In the genomic region with DNA sequence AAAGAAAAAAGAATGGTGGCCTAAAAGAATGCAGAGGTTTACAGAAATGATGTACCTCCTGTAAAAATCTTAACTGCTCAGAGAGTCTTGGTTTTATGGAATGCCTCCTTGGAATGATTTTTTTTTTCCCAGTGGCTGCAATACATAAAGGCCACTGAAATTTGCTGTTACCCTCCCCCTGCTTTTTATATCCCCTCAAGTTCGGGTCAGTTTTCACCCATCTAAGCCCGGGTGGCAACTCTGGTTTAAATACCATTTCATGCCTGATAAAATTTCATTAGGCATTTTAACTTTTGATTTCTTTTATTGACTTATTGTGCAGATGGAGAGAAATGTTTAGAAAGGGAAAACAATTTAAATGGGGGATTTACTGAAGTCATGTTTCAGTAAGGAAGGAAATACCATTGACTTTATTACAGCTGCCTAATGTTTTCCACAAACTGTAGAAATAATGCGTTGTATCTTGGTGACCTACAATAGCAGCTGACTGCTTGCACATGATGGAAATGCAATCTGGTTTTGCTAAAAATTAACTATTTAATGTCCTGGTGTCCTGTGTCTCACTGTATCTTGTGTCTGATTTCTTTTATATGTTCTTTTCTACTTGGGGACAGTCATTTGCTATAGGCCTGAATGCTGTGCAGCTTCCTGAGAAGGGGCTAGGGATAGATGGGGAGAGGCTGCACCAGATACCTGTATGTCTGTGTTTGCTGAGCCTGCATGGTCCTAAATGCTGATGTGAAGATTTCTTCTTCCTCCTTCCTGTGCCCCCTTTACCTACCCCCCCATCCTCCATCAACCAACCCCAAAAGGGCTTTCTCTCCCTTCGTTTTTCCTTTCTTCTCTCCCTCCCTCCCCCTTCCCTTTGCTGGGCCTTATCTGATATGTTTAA, we compare ENCODE assay signal across 12 cellular contexts.
DNase-seq lines count a peak whose midpoint lies in the region; ATAC-seq, FAIRE-seq and TF ChIP-seq lines count a peak whose summit lies in the region.
"Had no signal": no experiment of that assay in that cellular context is flagged by ENCODE, and none has a peak within 500 bp of the region (broad histone marks: within the 10 kb centered on the region; RNA-seq: fewer than 3 reads in every experiment).

No MANE protein-coding gene starts in this region.

- peak overlapping the region; percentile 97 for H3K18ac ChIP-seq in IMR-90 (ENCODE audit: low read depth, low read length)

- no peaks in the 10 kb centered on the region for H3K36me3 ChIP-seq in IMR-90 (ENCODE audit: control insufficient read depth, insufficient read depth, low read length)
- no peaks in the 10 kb centered on the region for H3K36me3 ChIP-seq in astrocyte (ENCODE audit: insufficient read depth, low read length)
- no peaks in the 10 kb centered on the region for H3K36me3 ChIP-seq in hepatocyte (replicated peaks; ENCODE audit: insufficient read depth, low read depth)
- no peaks in the 10 kb centered on the region for H3K36me3 ChIP-seq in sigmoid colon

- H3K14ac ChIP-seq in IMR-90 (replicated peaks; ENCODE audit: low read depth, low read length) = peak overlapping the region; percentile 90

- H3K27ac Mint-ChIP-seq in astrocyte (ENCODE audit: unreplicated experiment) = peak overlapping the region; percentile 86
- no peak overlapping the region for H3K27ac Mint-ChIP-seq in activated CD4-positive, alpha-beta memory T cell treated with anti-CD3 and anti-CD28 coated beads for 36 hours

- H3K27me3 ChIP-seq in IMR-90 (ENCODE audit: control insufficient read depth, insufficient read depth, low read length) (no peaks in the 10 kb centered on the region), astrocyte (ENCODE audit: insufficient read depth, low read length) (no peaks in the 10 kb centered on the region), hepatocyte (no peaks in the 10 kb centered on the region), sigmoid colon (no peaks in the 10 kb centered on the region)

- no peaks in the 10 kb centered on the region for H3K36me3 Mint-ChIP-seq in astrocyte (ENCODE audit: low read depth, unreplicated experiment)
- no peaks in the 10 kb centered on the region for H3K36me3 Mint-ChIP-seq in activated CD4-positive, alpha-beta memory T cell treated with anti-CD3 and anti-CD28 coated beads for 36 hours

- no peak for TF ChIP-seq POLR2A in IMR-90 (IDR thresholded peaks at IDR 0.05; ENCODE audit: low read depth, low read length)
- no peak for TF ChIP-seq POLR2A in sigmoid colon (IDR thresholded peaks at IDR 0.05)

- in situ Hi-C loops in IMR-90 (cut with MboI; ENCODE audit: low sequenced_read_pairs) = no loop called here

- intact Hi-C loops in IMR-90 (cut with micrococcal nuclease) = loop anchor here (10.0 kb wide), 1 partner anchor 321 kb away; no protein-coding TSS in a partner anchor
- intact Hi-C loops in sigmoid colon (cut with DNase I) = no loop called here
- intact Hi-C loops in activated CD4-positive, alpha-beta memory T cell treated with anti-CD3 and anti-CD28 coated beads for 36 hours (cut with micrococcal nuclease) = no loop called here

- no peak overlapping the region for H2AK9ac ChIP-seq in IMR-90 (replicated peaks; ENCODE audit: low read depth, low read length, poor library complexity)

- H2BK15ac ChIP-seq in IMR-90 (ENCODE audit: low read depth, low read length) = peak overlapping the region; percentile 90; the same call in 2 of the 3 replicates

- peak overlapping the region; percentile 96 for H3K23ac ChIP-seq in IMR-90 (ENCODE audit: low read depth, low read length)

- peak overlapping the region; percentile 87 for H3K56ac ChIP-seq in IMR-90 (ENCODE audit: extremely low read depth, insufficient read depth, low read length)

- H3K4me3 ChIP-seq in IMR-90 (ENCODE audit: insufficient read depth, low read depth, low read length) = no peak overlapping the region
- no peak overlapping the region for H3K4me3 ChIP-seq in astrocyte (ENCODE audit: insufficient read depth, low read depth, low read length)
- no peak overlapping the region for H3K4me3 ChIP-seq in hepatocyte
- H3K4me3 ChIP-seq in sigmoid colon = no peak overlapping the region

- no CpG with 5 or more reads among the region's 4 CpGs for WGBS in IMR-90 (ENCODE audit: extremely low coverage in 2 of 2, insufficient read length in 1 of 2), 2 experiments
- WGBS in hepatocyte (ENCODE audit: low lambda C conversion rate, missing lambda C conversion rate) = 31% methylated on average over 4 of the region's 4 CpGs
- 10 to 43% methylated on average over 4 of the region's 4 CpGs for WGBS in sigmoid colon, 2 donors

- H3K4me1 ChIP-seq in IMR-90 (ENCODE audit: control insufficient read depth, insufficient read depth, low read length) = peaks cover 38% of the 10 kb centered on the region
- H3K4me1 ChIP-seq in astrocyte (ENCODE audit: insufficient read depth, low read length) = peaks cover 36% of the 10 kb centered on the region
- peaks cover 42% of the 10 kb centered on the region for H3K4me1 ChIP-seq in hepatocyte (ENCODE audit: insufficient read depth)
- peaks cover 0 to 10% (median 4%) of the 10 kb centered on the region in 4 donors for H3K4me1 ChIP-seq in sigmoid colon

- H3K27me3 Mint-ChIP-seq in astrocyte (ENCODE audit: low read depth, unreplicated experiment) = no peaks in the 10 kb centered on the region
- H3K27me3 Mint-ChIP-seq in activated CD4-positive, alpha-beta memory T cell treated with anti-CD3 and anti-CD28 coated beads for 36 hours = peaks cover 4% of the 10 kb centered on the region

- peak overlapping the region; percentile 92 for H2AK5ac ChIP-seq in IMR-90 (ENCODE audit: low read depth, low read length)

- H3K9ac ChIP-seq in IMR-90 (ENCODE audit: low read depth, low read length) = peak overlapping the region; percentile 69
- H3K9ac ChIP-seq in astrocyte (ENCODE audit: low read length) = peak overlapping the region; percentile 61

- H4K8ac ChIP-seq in IMR-90 (ENCODE audit: low read depth in 2 of 2, low read length in 2 of 2) = peak overlapping the region; percentile 87 to 93

- peak overlapping the region; percentile 96 for H4K91ac ChIP-seq in IMR-90 (ENCODE audit: insufficient read depth, low read depth, low read length)

- peaks cover 11% of the 10 kb centered on the region; the same call in 1 of the 2 replicates for H3K9me1 ChIP-seq in IMR-90 (ENCODE audit: insufficient read depth, low read length)

- H2BK5ac ChIP-seq in IMR-90 (ENCODE audit: low read depth, low read length, poor library complexity, severe bottlenecking) = peak overlapping the region; percentile 95

- H4K5ac ChIP-seq in IMR-90 (ENCODE audit: low read depth, low read length) = peak overlapping the region; percentile 98

- H2AFZ ChIP-seq in IMR-90 (replicated peaks; ENCODE audit: low read length, poor library complexity) = peak overlapping the region; percentile 58
- H2AFZ ChIP-seq in astrocyte (ENCODE audit: low read depth, low read length) = peak overlapping the region; percentile 42
- no peak overlapping the region for H2AFZ ChIP-seq in hepatocyte

- H4K20me1 ChIP-seq in IMR-90 (ENCODE audit: insufficient read depth, low read length) (no peaks in the 10 kb centered on the region), astrocyte (ENCODE audit: insufficient read depth, low read length) (no peaks in the 10 kb centered on the region), hepatocyte (ENCODE audit: insufficient read depth, poor library complexity, severe bottlenecking) (no peaks in the 10 kb centered on the region)

- peaks cover 0 to 25% of the 10 kb centered on the region in 2 experiments; a peak in 3 of 4 replicates for H3K79me1 ChIP-seq in IMR-90 (ENCODE audit: low read depth in 1 of 2, low read length in 2 of 2)

- H3K4me3 Mint-ChIP-seq in astrocyte (ENCODE audit: unreplicated experiment) = no peak overlapping the region
- no peak overlapping the region for H3K4me3 Mint-ChIP-seq in activated CD4-positive, alpha-beta memory T cell treated with anti-CD3 and anti-CD28 coated beads for 36 hours
- H3K4me3 Mint-ChIP-seq: activated T-cell treated with anti-CD3 and anti-CD28 coated beads, Interleukin-2, amount 50 U/mL, for 4 hours had no signal

- POLR2A ChIA-PET in IMR-90 (lab: Charles Lee; ENCODE audit: unreplicated experiment) = no interaction called here
- POLR2A ChIA-PET in activated CD4-positive, alpha-beta memory T cell treated with anti-CD3 and anti-CD28 coated beads for 36 hours (lab: Charles Lee) = no interaction called here

- H3K9me2 ChIP-seq in hepatocyte (replicated peaks; ENCODE audit: insufficient read depth) = no peaks in the 10 kb centered on the region

- H2BK120ac ChIP-seq in IMR-90 (ENCODE audit: low read depth, low read length) = peak overlapping the region; percentile 99

- no peak for TF ChIP-seq CTCF in IMR-90 (conservative IDR thresholded peaks at IDR 0.05; ENCODE audit: low read depth, low read length)
- no peak for TF ChIP-seq CTCF in astrocyte (IDR thresholded peaks at IDR 0.05; ENCODE audit: insufficient read depth, low read depth, low read length)
- no peak for TF ChIP-seq CTCF in hepatocyte (IDR thresholded peaks at IDR 0.05; ENCODE audit: poor library complexity)
- TF ChIP-seq CTCF in sigmoid colon (IDR thresholded peaks at IDR 0.05) = no peak

- H3K27ac ChIP-seq in IMR-90 (ENCODE audit: insufficient read depth, low read length) (peak overlapping the region; percentile 93), astrocyte (ENCODE audit: low read depth, low read length) (peak overlapping the region; percentile 57), hepatocyte (peak overlapping the region; percentile 80), sigmoid colon (peak overlapping the region in 3 of 4 donors; percentile 8 to 21 (median 15))

- H3K9me3 ChIP-seq in IMR-90 (ENCODE audit: control insufficient read depth, insufficient read depth, low read length) (no peaks in the 10 kb centered on the region), astrocyte (ENCODE audit: insufficient read depth, low read depth, low read length) (no peaks in the 10 kb centered on the region), hepatocyte (ENCODE audit: low read depth) (no peaks in the 10 kb centered on the region), sigmoid colon (no peaks in the 10 kb centered on the region)

- H3K79me2 ChIP-seq in astrocyte (ENCODE audit: insufficient read depth, low read length) (no peaks in the 10 kb centered on the region), hepatocyte (no peaks in the 10 kb centered on the region)

- dilution Hi-C loops in IMR-90 (cut with HindIII; ENCODE audit: low sequenced_read_pairs, unreplicated experiment) = no loop called here

- H3K9me3 Mint-ChIP-seq in astrocyte (ENCODE audit: unreplicated experiment) = no peaks in the 10 kb centered on the region
- no peaks in the 10 kb centered on the region for H3K9me3 Mint-ChIP-seq in activated CD4-positive, alpha-beta memory T cell treated with anti-CD3 and anti-CD28 coated beads for 36 hours
- H3K9me3 Mint-ChIP-seq: activated T-cell treated with anti-CD3 and anti-CD28 coated beads, Interleukin-2, amount 50 U/mL, for 4 hours had no signal

- no peak for TF ChIP-seq EP300 in sigmoid colon (IDR thresholded peaks at IDR 0.05)

- peak overlapping the region; percentile 65 for H3K4me2 ChIP-seq in IMR-90 (ENCODE audit: low read depth, low read length)
- H3K4me2 ChIP-seq in astrocyte (ENCODE audit: low read length) = peak overlapping the region; percentile 40
- H3K4me2 ChIP-seq in hepatocyte = peak overlapping the region; percentile 12

- H3K4ac ChIP-seq in IMR-90 (ENCODE audit: low read depth, low read length) = peak overlapping the region; percentile 97

- H2BK20ac ChIP-seq in IMR-90 (ENCODE audit: low read depth, low read length) = peak overlapping the region; percentile 99

- TF ChIP-seq RAD21 in IMR-90 (IDR thresholded peaks at IDR 0.05; ENCODE audit: low read length) = no peak

- ATAC-seq in IMR-90 (ENCODE audit: low read depth) = peak; percentile 16; the same call in 1 of the 2 replicates
- ATAC-seq: activated T-cell treated with anti-CD3 and anti-CD28 coated beads, Interleukin-2, amount 50 U/mL, for 4 hours; HCT116 had no signal

- CTCF ChIA-PET in IMR-90 (lab: Yijun Ruan, JAX) = interaction anchor here (0.5 to 0.6 kb wide), 2 partner anchors 323 to 1926 kb away, joined by 3 to 4 read pairs; no protein-coding TSS in a partner anchor
- CTCF ChIA-PET in activated CD4-positive, alpha-beta memory T cell treated with anti-CD3 and anti-CD28 coated beads for 36 hours (lab: Charles Lee) = interaction anchor here (0.7 kb wide), 1 partner anchor 342 kb away, joined by 3 read pairs; no protein-coding TSS in a partner anchor

- no TSS peak for BruUV-seq in IMR-90 (replicated peaks; lab: Mats Ljungman, UMichigan)

- DNase-seq in IMR-90 (peak; percentile 80), astrocyte (ENCODE audit: low read depth) (peak; percentile 79), hepatocyte (ENCODE audit: low spot score) (peak; percentile 31), sigmoid colon (no peak), NCI-H1092 treated with DMSO at 0.1 percent for 48 hours (lab: John Stamatoyannopoulos, UW) (no peak), COR-L47 (lab: John Stamatoyannopoulos, UW) (no peak)
- DNase-seq in activated CD4-positive, alpha-beta memory T cell treated with anti-CD3 and anti-CD28 coated beads for 36 hours = no peak
- DNase-seq: activated T-cell treated with anti-CD3 and anti-CD28 coated beads, Interleukin-2, amount 50 U/mL, for 4 hours; T1000 had no signal

- FAIRE-seq in astrocyte (lab: Jason Lieb, UNC) = peak; percentile 45
- FAIRE-seq: colon, G401.6 had no signal

- peaks cover 55% of the 10 kb centered on the region for H3K4me1 Mint-ChIP-seq in astrocyte (ENCODE audit: low read depth, unreplicated experiment)
- H3K4me1 Mint-ChIP-seq in activated CD4-positive, alpha-beta memory T cell treated with anti-CD3 and anti-CD28 coated beads for 36 hours (ENCODE audit: low read depth) = no peaks in the 10 kb centered on the region

Comparison
In these comparisons a context has a peak if more than half of its experiments do, and no peak if none do; other contexts are left out.
1. DNase-seq: peak in IMR-90 (single experiment), astrocyte (single experiment) and hepatocyte (single experiment); none in sigmoid colon (single experiment), NCI-H1092 treated with DMSO at 0.1 percent for 48 hours (single experiment), COR-L47 (single experiment) and activated CD4-positive, alpha-beta memory T cell treated with anti-CD3 and anti-CD28 coated beads for 36 hours (single experiment).
2. H3K27ac ChIP-seq: peak in every context shown above with its lines; median percentile 93 in IMR-90; 80 in hepatocyte; 57 in astrocyte; 15 in sigmoid colon.
3. H3K4me2 ChIP-seq: peak in every context shown above with its lines; median percentile 65 in IMR-90; 40 in astrocyte; 12 in hepatocyte.